Comparison of ENCODE assay signal across 14 cellular contexts in genomic region chr16:30559690-30560089, GRCh38. TPM values are rescaled to one million over a fixed set of nuclear protein-coding genes. Genes with fewer than 3 reads are reported as not detected.
DNase-seq lines count a peak whose midpoint lies in the region; ATAC-seq and TF ChIP-seq lines count a peak whose summit lies in the region.
"Had no signal": no experiment of that assay in that cellular context is flagged by ENCODE, and none has a peak within 500 bp of the region (broad histone marks: within the 10 kb centered on the region; RNA-seq: fewer than 3 reads in every experiment).

No MANE protein-coding gene starts in this region.

- H3K4me1 ChIP-seq in thymus (ENCODE audit: control insufficient read depth, insufficient read depth, low read length) (peaks cover 12% of the 10 kb centered on the region), tibial artery (peaks cover 0 to 29% (median 20%) of the 10 kb centered on the region in 4 donors)

- H3K27me3 Mint-ChIP-seq in activated naive CD4-positive, alpha-beta T cell treated with anti-CD3 and anti-CD28 coated beads for 36 hours (ENCODE audit: low read depth): no peaks in the 10 kb centered on the region
- no peaks in the 10 kb centered on the region for H3K27me3 Mint-ChIP-seq in dendritic cell treated with granulocyte-macrophage colony-stimulating factor and Interleukin-4, amounts not matched to agents 40 ng/mL and 50 ng/mL, for 4 days

- peaks cover 6 to 15% of the 10 kb centered on the region in 2 donors for H3K36me3 Mint-ChIP-seq in activated naive CD4-positive, alpha-beta T cell treated with anti-CD3 and anti-CD28 coated beads, Interleukin-2, amount 50 U/mL, for 72 hours
- H3K36me3 Mint-ChIP-seq in activated naive CD4-positive, alpha-beta T cell treated with anti-CD3 and anti-CD28 coated beads for 36 hours (ENCODE audit: low read depth): peaks cover 13% of the 10 kb centered on the region
- H3K36me3 Mint-ChIP-seq in dendritic cell treated with granulocyte-macrophage colony-stimulating factor and Interleukin-4, amounts not matched to agents 40 ng/mL and 50 ng/mL, for 4 days (ENCODE audit: low read depth): peaks cover 33% of the 10 kb centered on the region

- peaks cover 20% of the 10 kb centered on the region for H3K4me1 Mint-ChIP-seq in activated naive CD4-positive, alpha-beta T cell treated with anti-CD3 and anti-CD28 coated beads for 36 hours (ENCODE audit: low read depth)
- H3K4me1 Mint-ChIP-seq in dendritic cell treated with granulocyte-macrophage colony-stimulating factor and Interleukin-4, amounts not matched to agents 40 ng/mL and 50 ng/mL, for 4 days (ENCODE audit: low read depth): peaks cover 60% of the 10 kb centered on the region

- H3K27ac Mint-ChIP-seq in activated naive CD4-positive, alpha-beta T cell treated with anti-CD3 and anti-CD28 coated beads, Interleukin-2, amount 50 U/mL, for 72 hours: peak overlapping the region; percentile 38 to 90
- no peak overlapping the region for H3K27ac Mint-ChIP-seq in activated naive CD4-positive, alpha-beta T cell treated with anti-CD3 and anti-CD28 coated beads for 36 hours
- H3K27ac Mint-ChIP-seq in dendritic cell treated with granulocyte-macrophage colony-stimulating factor and Interleukin-4, amounts not matched to agents 40 ng/mL and 50 ng/mL, for 4 days: peak overlapping the region; percentile 99

- TF ChIP-seq CTCF in tibial artery (IDR thresholded peaks at IDR 0.05): no peak

- DNase-seq in activated naive CD4-positive, alpha-beta T cell treated with anti-CD3 and anti-CD28 coated beads, Interleukin-2, amount 50 U/mL, for 72 hours (ENCODE audit: low spot score in 2 of 2): no peak
- DNase-seq in activated naive CD4-positive, alpha-beta T cell treated with anti-CD3 and anti-CD28 coated beads for 36 hours: no peak
- no peak for DNase-seq in SK-N-MC (ENCODE audit: low read depth, low spot score)
- no peak for DNase-seq in NCI-H748 (lab: John Stamatoyannopoulos, UW; ENCODE audit: unreplicated experiment)
- DNase-seq in OCI-M2 (lab: John Stamatoyannopoulos, UW; ENCODE audit: unreplicated experiment): no peak
- no peak for DNase-seq in tibial artery
- DNase-seq: DND-41, NCI-H510A, Right ventricle myocardium superior had no signal

- WGBS in thymus: 93% methylated on average over 6 of the region's 6 CpGs

- CTCF ChIA-PET in activated naive CD4-positive, alpha-beta T cell treated with anti-CD3 and anti-CD28 coated beads for 36 hours (lab: Charles Lee): no interaction called here

- H3K27ac ChIP-seq in SK-N-MC: 0 out of 2 replicates have a peak overlapping the region, but pooled peaks have one; percentile 82
- peak overlapping the region; percentile 27 for H3K27ac ChIP-seq in thymus (ENCODE audit: low read depth)
- H3K27ac ChIP-seq in tibial artery: no peak overlapping the region

- intact Hi-C loops in activated naive CD4-positive, alpha-beta T cell treated with anti-CD3 and anti-CD28 coated beads for 36 hours (cut with micrococcal nuclease): loop anchor here (2.0 to 10.0 kb wide), 3 partner anchors 25 to 365 kb away; partner anchors contain the start of genes FBXL19, SRCAP and ZNF747
- intact Hi-C loops in dendritic cell treated with granulocyte-macrophage colony-stimulating factor and Interleukin-4, amounts not matched to agents 40 ng/mL and 50 ng/mL, for 4 days (cut with micrococcal nuclease): no loop called here
- intact Hi-C loops in tibial artery (cut with DNase I; ENCODE audit: low total_unique reads): no loop called here

- H3K4me3 Mint-ChIP-seq in activated naive CD4-positive, alpha-beta T cell treated with anti-CD3 and anti-CD28 coated beads for 36 hours: no peak overlapping the region
- peak overlapping the region; percentile 2 for H3K4me3 Mint-ChIP-seq in dendritic cell treated with granulocyte-macrophage colony-stimulating factor and Interleukin-4, amounts not matched to agents 40 ng/mL and 50 ng/mL, for 4 days

- H3K9ac ChIP-seq in SK-N-MC (ENCODE audit: insufficient read length): no peak overlapping the region

- H3K36me3 ChIP-seq in SK-N-MC (ENCODE audit: insufficient read depth, low read length) (peaks cover 8% of the 10 kb centered on the region; the same call in 1 of the 2 replicates), thymus (ENCODE audit: control insufficient read depth, insufficient read depth) (peaks cover 15% of the 10 kb centered on the region), tibial artery (peaks cover 11 to 18% (median 15%) of the 10 kb centered on the region in 3 donors)

- ATAC-seq in activated naive CD4-positive, alpha-beta T cell treated with anti-CD3 and anti-CD28 coated beads, Interleukin-2, amount 50 U/mL, for 72 hours: no peak
- ATAC-seq: activated CD4-positive, CD25-positive, alpha-beta regulatory T cell treated with anti-CD3 and anti-CD28 coated beads, Interleukin-2, amount 50 U/mL, for 24 hours had no signal

- H3K4me3 ChIP-seq in SK-N-MC (no peak overlapping the region), thymus (ENCODE audit: low read length) (no peak overlapping the region), tibial artery (no peak overlapping the region)
- H3K4me3 ChIP-seq: smooth muscle cell, thoracic aorta had no signal

- H3K9me3 Mint-ChIP-seq in activated naive CD4-positive, alpha-beta T cell treated with anti-CD3 and anti-CD28 coated beads, Interleukin-2, amount 50 U/mL, for 72 hours: no peaks in the 10 kb centered on the region
- no peaks in the 10 kb centered on the region for H3K9me3 Mint-ChIP-seq in activated naive CD4-positive, alpha-beta T cell treated with anti-CD3 and anti-CD28 coated beads for 36 hours
- H3K9me3 Mint-ChIP-seq in dendritic cell treated with granulocyte-macrophage colony-stimulating factor and Interleukin-4, amounts not matched to agents 40 ng/mL and 50 ng/mL, for 4 days: no peaks in the 10 kb centered on the region

- no peaks in the 10 kb centered on the region for H3K27me3 ChIP-seq in thymus (ENCODE audit: control insufficient read depth, insufficient read depth)
- H3K27me3 ChIP-seq in tibial artery: no peaks in the 10 kb centered on the region

- H3K9me3 ChIP-seq in SK-N-MC (ENCODE audit: low read depth, low read length) (no peaks in the 10 kb centered on the region), thymus (ENCODE audit: control insufficient read depth) (no peaks in the 10 kb centered on the region), tibial artery (no peaks in the 10 kb centered on the region)
- H3K9me3 ChIP-seq: thoracic aorta had no signal

RNA-seq across cellular contexts. Expression of gene ZNF764, which starts 1.5 kb away (rescaled TPM):
- total RNA-seq in activated naive CD4-positive, alpha-beta T cell treated with anti-CD3 and anti-CD28 coated beads, Interleukin-2, amount 50 U/mL, for 72 hours: 10 to 100 TPM; 11.1 to 11.6 TPM
- total RNA-seq in activated naive CD4-positive, alpha-beta T cell treated with anti-CD3 and anti-CD28 coated beads for 36 hours: 1 to 10 TPM; 7.6 to 9.5 TPM
- 8.3 TPM for polyA plus RNA-seq in thymus

RNA-seq across cellular contexts. Expression of gene ZNF688, which starts 11.8 kb away (rescaled TPM):
- total RNA-seq in activated naive CD4-positive, alpha-beta T cell treated with anti-CD3 and anti-CD28 coated beads, Interleukin-2, amount 50 U/mL, for 72 hours: 1 to 10 TPM; 7.2 TPM
- 1 to 10 TPM; 3.7 to 3.9 TPM for total RNA-seq in activated naive CD4-positive, alpha-beta T cell treated with anti-CD3 and anti-CD28 coated beads for 36 hours
- polyA plus RNA-seq in thymus: 38.1 TPM

RNA-seq across cellular contexts. Expression of gene ZNF747, which starts 25.0 kb away (rescaled TPM):
- 1 to 10 TPM; 4.5 to 8.2 TPM for total RNA-seq in activated naive CD4-positive, alpha-beta T cell treated with anti-CD3 and anti-CD28 coated beads, Interleukin-2, amount 50 U/mL, for 72 hours
- total RNA-seq in activated naive CD4-positive, alpha-beta T cell treated with anti-CD3 and anti-CD28 coated beads for 36 hours: 1 to 10 TPM; 5.1 to 6.1 TPM
- 9.8 TPM for polyA plus RNA-seq in thymus

RNA-seq across cellular contexts. Expression of gene ZNF785, which starts 25.8 kb away (rescaled TPM):
- 10 to 100 TPM; 10.8 to 22.1 TPM for total RNA-seq in activated naive CD4-positive, alpha-beta T cell treated with anti-CD3 and anti-CD28 coated beads, Interleukin-2, amount 50 U/mL, for 72 hours
- 10 to 100 TPM; 11.9 to 13.2 TPM for total RNA-seq in activated naive CD4-positive, alpha-beta T cell treated with anti-CD3 and anti-CD28 coated beads for 36 hours
- polyA plus RNA-seq in thymus: 7.8 TPM

RNA-seq across cellular contexts. Expression of gene ZNF768, which starts 33.3 kb away (rescaled TPM):
- 1 to 10 TPM; 2.3 to 9.3 TPM for total RNA-seq in activated naive CD4-positive, alpha-beta T cell treated with anti-CD3 and anti-CD28 coated beads, Interleukin-2, amount 50 U/mL, for 72 hours
- 1 to 10 TPM; 7.8 to 8.3 TPM for total RNA-seq in activated naive CD4-positive, alpha-beta T cell treated with anti-CD3 and anti-CD28 coated beads for 36 hours
- 20.4 TPM for polyA plus RNA-seq in thymus

Comparison
In these comparisons a context has a peak if more than half of its experiments do, and no peak if none do; other contexts are left out.
1. H3K27ac ChIP-seq: peak in SK-N-MC (single experiment) and thymus (single experiment); none in tibial artery (0 of 2).